ENCODE assay signal across 26 cellular contexts in the genomic region with DNA sequence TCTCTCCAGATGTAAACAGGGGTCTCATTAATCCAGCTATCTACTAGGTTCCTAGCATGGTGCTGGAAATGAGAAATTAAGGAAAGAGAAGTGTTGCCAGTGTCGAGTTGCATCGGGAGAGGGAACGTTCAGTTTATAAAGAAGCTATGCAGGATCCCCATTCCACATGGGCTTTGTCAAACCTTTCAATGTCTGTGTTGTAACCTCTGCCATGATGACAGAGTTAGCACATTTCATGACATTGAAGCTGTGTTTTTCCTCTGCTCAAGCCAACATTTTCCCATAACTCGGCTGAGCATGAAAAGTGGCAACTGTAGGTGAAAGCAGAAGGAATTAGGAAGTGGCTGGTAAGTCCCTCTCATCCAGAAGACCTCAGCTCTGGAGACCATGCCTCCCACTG.
DNase-seq lines count a peak whose midpoint lies in the region; ATAC-seq and TF ChIP-seq lines count a peak whose summit lies in the region.
"Had no signal": no experiment of that assay in that cellular context is flagged by ENCODE, and none has a peak within 500 bp of the region (broad histone marks: within the 10 kb centered on the region; RNA-seq: fewer than 3 reads in every experiment).

No MANE protein-coding gene starts in this region.

- H3K4me3 ChIP-seq in epithelial cell of esophagus (ENCODE audit: low read length): no peak overlapping the region
- H3K4me3 ChIP-seq in mucosa of rectum (ENCODE audit: low read length in 2 of 2): no peak overlapping the region
- no peak overlapping the region for H3K4me3 ChIP-seq in upper lobe of left lung
- H3K4me3 ChIP-seq: breast epithelium, SJSA1, tibial artery had no signal

- H3K27me3 ChIP-seq in mucosa of rectum (ENCODE audit: control insufficient read depth in 2 of 2, insufficient read depth in 2 of 2, low read length in 2 of 2) (no peaks in the 10 kb centered on the region), upper lobe of left lung (no peaks in the 10 kb centered on the region)
- H3K27me3 ChIP-seq: breast epithelium, SJSA1, tibial artery had no signal

- TF ChIP-seq EP300 in upper lobe of left lung (IDR thresholded peaks at IDR 0.05): no peak

- TF ChIP-seq CTCF in epithelial cell of esophagus (IDR thresholded peaks at IDR 0.05; ENCODE audit: insufficient read depth, low read depth, low read length, missing control alignments) (no peak), upper lobe of left lung (IDR thresholded peaks at IDR 0.05) (no peak)

- intact Hi-C loops in Right ventricle myocardium inferior (cut with DNase I) (no loop called here), cardiac septum (cut with DNase I) (no loop called here)

- 49 to 79% methylated on average over 4 of the region's 4 CpGs for WGBS in upper lobe of left lung, 2 donors

- H3K27ac ChIP-seq in mucosa of rectum (ENCODE audit: low read depth in 2 of 2, low read length in 2 of 2): peak overlapping the region; percentile 86 to 92
- H3K27ac ChIP-seq in upper lobe of left lung: peak overlapping the region; percentile 62 to 67 (median 64)
- H3K27ac ChIP-seq: 22Rv1, SJSA1, tibial artery had no signal

- peak; percentile 21 for ATAC-seq in Right ventricle myocardium inferior
- no peak for ATAC-seq in upper lobe of left lung (ENCODE audit: low FRiP score in 2 of 2)
- ATAC-seq: naive thymus-derived CD4-positive, alpha-beta T cell; stimulated activated effector memory CD8-positive, alpha-beta T cell treated with anti-CD3 and anti-CD28 coated beads, Interleukin-12 subunit alpha, Interleukin-12 subunit beta, amount 100 ng/mL, for 72 hours had no signal

- H3K36me3 ChIP-seq in mucosa of rectum (ENCODE audit: control insufficient read depth in 2 of 2, insufficient read depth in 2 of 2, low read length in 2 of 2): peaks cover 3 to 4% of the 10 kb centered on the region in 2 donors
- H3K36me3 ChIP-seq in upper lobe of left lung: peaks cover 0 to 21% (median 4%) of the 10 kb centered on the region in 4 donors
- H3K36me3 ChIP-seq: breast epithelium had no signal

- no peak for TF ChIP-seq POLR2A in upper lobe of left lung (IDR thresholded peaks at IDR 0.05)

- no peak overlapping the region for H3K9ac ChIP-seq in mucosa of rectum (ENCODE audit: low read depth in 1 of 2, low read length in 2 of 2)

- DNase-seq in Right ventricle myocardium inferior (ENCODE audit: missing footprints) (no peak), cardiac septum (ENCODE audit: low spot score) (no peak), epithelial cell of esophagus (ENCODE audit: low read depth) (peak; percentile 41), upper lobe of left lung (no peak), CD1c-positive myeloid dendritic cell (ENCODE audit: extremely low spot score) (no peak), SHP77 (lab: John Stamatoyannopoulos, UW) (no peak)
- no peak for DNase-seq in activated CD8-positive, alpha-beta memory T cell treated with anti-CD3 and anti-CD28 coated beads for 24 hours
- DNase-seq: activated CD4-positive, alpha-beta T cell treated with anti-CD3 and anti-CD28 coated beads for 1 hour; activated gamma-delta T cell treated with Interleukin-2 at 50 U/mL for 16 hours; activated T-cell treated with anti-CD3 and anti-CD28 coated beads, Interleukin-2, amount 50 U/mL, for 1 hour; CD8-positive, alpha-beta memory T cell; KG1; kidney glomerular epithelial cell; mesendoderm; MM.1S; naive thymus-derived CD4-positive, alpha-beta T cell; NCI-H1436; NCI-H446 treated with DMSO at 0.1 percent for 48 hours; occipital lobe; T-cell; tibial artery had no signal

- H3K4me1 ChIP-seq in mucosa of rectum (ENCODE audit: control insufficient read depth in 2 of 2, insufficient read depth in 2 of 2, low read length in 2 of 2) (peaks cover 56% of the 10 kb centered on the region in 2 donors), upper lobe of left lung (peaks cover 42 to 59% (median 51%) of the 10 kb centered on the region in 4 donors)

- H3K9me3 ChIP-seq in mucosa of rectum (ENCODE audit: control insufficient read depth in 2 of 2, low read length in 2 of 2) (no peaks in the 10 kb centered on the region), upper lobe of left lung (no peaks in the 10 kb centered on the region)
- H3K9me3 ChIP-seq: breast epithelium, SJSA1, tibial artery had no signal
